Comparison of ENCODE assay signal across 24 cellular contexts in the genomic region with DNA sequence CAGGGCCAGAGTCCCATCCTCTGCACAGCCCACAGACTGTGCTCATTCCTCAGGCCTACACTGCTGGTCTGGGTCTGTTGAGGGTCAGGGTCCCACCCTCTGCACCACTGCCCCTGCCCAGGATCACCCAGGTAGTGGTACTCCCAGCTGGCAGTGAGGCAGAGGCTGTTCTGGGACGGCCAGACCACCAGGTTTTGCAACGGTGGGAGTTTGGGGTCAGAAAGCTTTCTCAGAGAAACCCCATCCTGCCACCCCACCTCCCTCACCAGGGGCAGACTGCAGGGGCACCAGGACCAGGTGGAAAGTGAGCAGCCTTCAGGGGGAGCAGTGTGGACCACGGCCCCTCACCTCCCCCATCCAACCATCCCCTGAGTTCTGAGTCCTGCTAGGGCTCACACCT.
"Had no signal": no experiment of that assay in that cellular context is flagged by ENCODE, and none has a peak within 500 bp of the region (broad histone marks: within the 10 kb centered on the region; RNA-seq: fewer than 3 reads in every experiment).

No MANE protein-coding gene starts in this region.

- H3K4me1 ChIP-seq: colonic mucosa, foreskin keratinocyte, heart left ventricle, suprapubic skin, tibial artery, vagina had no signal

- H3K27ac Mint-ChIP-seq: endodermal cell; naive thymus-derived CD8-positive, alpha-beta T cell; progenitor cell of endocrine pancreas; stimulated activated effector memory CD8-positive, alpha-beta T cell treated with anti-CD3 and anti-CD28 coated beads, Interleukin-12 subunit alpha, Interleukin-12 subunit beta, amount 100 ng/mL, for 72 hours had no signal

- DNase-seq: colonic mucosa; dermis blood vessel endothelial cell; effector CD4-positive, alpha-beta T cell; endodermal cell; erythroblast; foreskin keratinocyte; heart left ventricle; kidney glomerular epithelial cell; mammary epithelial cell; ovary; right cardiac atrium; small intestine; stimulated activated CD4-positive, alpha-beta T cell treated with anti-CD3 and anti-CD28 coated beads, Interleukin-4, amount 100 ng/mL, for 1 hour; stimulated activated CD8-positive, alpha-beta memory T cell treated with anti-CD3 and anti-CD28 coated beads, Interleukin-4, amount 100 ng/mL, for 48 hours; stimulated activated naive CD8-positive, alpha-beta T cell treated with anti-CD3 and anti-CD28 coated beads, Interleukin-15, Interleukin-2, amounts not matched to agents 100 U/mL and 50 U/mL, for 24 hours; upper lobe of left lung had no signal

- H3K27me3 ChIP-seq: colonic mucosa, foreskin keratinocyte, heart left ventricle, ovary, tibial artery, upper lobe of left lung, vagina had no signal

- H3K4me3 Mint-ChIP-seq: endodermal cell; naive thymus-derived CD8-positive, alpha-beta T cell; neural crest cell; stimulated activated effector memory CD8-positive, alpha-beta T cell treated with anti-CD3 and anti-CD28 coated beads, Interleukin-12 subunit alpha, Interleukin-12 subunit beta, amount 100 ng/mL, for 72 hours had no signal

- H3K36me3 ChIP-seq: colonic mucosa, heart left ventricle, ovary, suprapubic skin, tibial artery, upper lobe of left lung, vagina had no signal

- H3K9me3 Mint-ChIP-seq: endodermal cell; naive thymus-derived CD8-positive, alpha-beta T cell; neural crest cell; stimulated activated effector memory CD8-positive, alpha-beta T cell treated with anti-CD3 and anti-CD28 coated beads, Interleukin-12 subunit alpha, Interleukin-12 subunit beta, amount 100 ng/mL, for 72 hours had no signal

- H3K27ac ChIP-seq: colonic mucosa, foreskin keratinocyte, heart left ventricle, ovary, suprapubic skin, tibial artery, upper lobe of left lung, vagina had no signal

- ATAC-seq: foreskin keratinocyte; heart left ventricle; mucosa of descending colon; naive thymus-derived CD8-positive, alpha-beta T cell; right cardiac atrium; stimulated activated effector memory CD8-positive, alpha-beta T cell treated with anti-CD3 and anti-CD28 coated beads, Interleukin-12 subunit alpha, Interleukin-12 subunit beta, amount 100 ng/mL, for 72 hours; stimulated activated naive CD8-positive, alpha-beta T cell treated with anti-CD3 and anti-CD28 coated beads, Interleukin-15, Interleukin-2, amounts not matched to agents 100 U/mL and 50 U/mL, for 24 hours had no signal

- H3K4me1 Mint-ChIP-seq: neural crest cell; stimulated activated effector memory CD8-positive, alpha-beta T cell treated with anti-CD3 and anti-CD28 coated beads, Interleukin-12 subunit alpha, Interleukin-12 subunit beta, amount 100 ng/mL, for 72 hours had no signal

- H3K36me3 Mint-ChIP-seq: stimulated activated effector memory CD8-positive, alpha-beta T cell treated with anti-CD3 and anti-CD28 coated beads, Interleukin-12 subunit alpha, Interleukin-12 subunit beta, amount 100 ng/mL, for 72 hours had no signal

- H3K4me3 ChIP-seq: colonic mucosa, heart left ventricle, mucosa of descending colon, ovary, suprapubic skin, tibial artery, upper lobe of left lung, vagina had no signal

- H3K9me3 ChIP-seq: colonic mucosa, heart left ventricle, mucosa of descending colon, ovary, suprapubic skin, tibial artery, upper lobe of left lung, vagina had no signal
